In the genomic region with DNA sequence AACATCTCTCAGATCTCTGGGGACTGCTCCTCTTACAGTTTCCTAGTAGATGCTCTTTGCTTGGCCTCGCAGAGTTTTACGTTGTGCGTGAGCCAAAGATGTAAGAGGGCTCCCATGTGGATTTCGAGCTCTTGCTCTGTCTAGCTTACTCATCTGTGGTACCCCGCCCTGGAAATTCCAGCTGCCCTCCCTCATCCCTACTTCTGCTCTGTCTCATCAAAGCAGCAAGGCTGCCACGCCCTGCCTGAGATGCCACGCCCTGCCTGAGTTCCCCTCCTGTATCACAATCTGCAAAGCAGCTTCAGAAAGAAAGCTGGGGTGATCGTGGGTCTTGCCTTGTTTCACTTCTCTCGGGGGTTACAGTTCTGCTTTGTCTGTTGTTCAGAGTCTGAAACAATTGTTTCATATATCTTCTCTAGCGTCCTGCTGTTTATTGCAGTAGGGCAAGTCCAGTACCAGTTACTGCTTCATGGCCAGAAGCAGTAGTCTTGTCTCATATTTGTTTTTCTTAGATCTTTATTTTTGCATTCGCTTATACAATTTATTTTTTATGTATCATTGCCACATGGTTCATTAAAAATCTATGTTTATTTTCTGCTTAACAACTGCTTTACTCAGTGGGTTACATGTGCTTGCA, we compare ENCODE assay signal across 1 cellular context.
TF ChIP-seq lines count a peak whose summit lies in the region.

No MANE protein-coding gene starts in this region.

TF ChIP-seq in IMR-90, 13 proteins besides CTCF, POLR2A, EP300 and RAD21 (continued from another document):
- TF ChIP-seq, protein P1, sequence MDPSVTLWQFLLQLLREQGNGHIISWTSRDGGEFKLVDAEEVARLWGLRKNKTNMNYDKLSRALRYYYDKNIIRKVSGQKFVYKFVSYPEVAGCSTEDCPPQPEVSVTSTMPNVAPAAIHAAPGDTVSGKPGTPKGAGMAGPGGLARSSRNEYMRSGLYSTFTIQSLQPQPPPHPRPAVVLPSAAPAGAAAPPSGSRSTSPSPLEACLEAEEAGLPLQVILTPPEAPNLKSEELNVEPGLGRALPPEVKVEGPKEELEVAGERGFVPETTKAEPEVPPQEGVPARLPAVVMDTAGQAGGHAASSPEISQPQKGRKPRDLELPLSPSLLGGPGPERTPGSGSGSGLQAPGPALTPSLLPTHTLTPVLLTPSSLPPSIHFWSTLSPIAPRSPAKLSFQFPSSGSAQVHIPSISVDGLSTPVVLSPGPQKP (IDR thresholded peaks at IDR 0.05; ENCODE audit: borderline replicate concordance, low read depth, low read length) = no peak
- no peak for TF ChIP-seq RCOR1 (IDR thresholded peaks at IDR 0.05; ENCODE audit: insufficient replicate concordance, low read length)
- no peak for TF ChIP-seq RFX5 (IDR thresholded peaks at IDR 0.05; ENCODE audit: low read depth, low read length)
- no peak for TF ChIP-seq NFE2L2 (IDR thresholded peaks at IDR 0.05; ENCODE audit: low read depth, low read length)
